Comparison of ENCODE assay signal across 8 cellular contexts in genomic region chr3:194769020-194769643, GRCh38.
DNase-seq lines count a peak whose midpoint lies in the region; TF ChIP-seq lines count a peak whose summit lies in the region.

No MANE protein-coding gene starts in this region.

- H3K79me2 ChIP-seq in DOHH2 (ENCODE audit: control insufficient read depth, low read length): no peaks in the 10 kb centered on the region
- H3K79me2 ChIP-seq in GM23248 (ENCODE audit: insufficient read depth): no peaks in the 10 kb centered on the region

- H3F3A ChIP-seq in DOHH2 (ENCODE audit: control insufficient read depth, insufficient read depth) (no peaks in the 10 kb centered on the region), GM23248 (ENCODE audit: insufficient read depth) (peaks cover 4% of the 10 kb centered on the region; the same call in 1 of the 2 replicates)

- H3K4me1 ChIP-seq in DOHH2 (ENCODE audit: control insufficient read depth, low read length) (peaks cover 16% of the 10 kb centered on the region), GM23248 (ENCODE audit: insufficient read depth) (peaks cover 21% of the 10 kb centered on the region), neuron (ENCODE audit: insufficient read depth, low read length) (peaks cover 6% of the 10 kb centered on the region)

- H3K9me2 ChIP-seq in DOHH2 (replicated peaks; ENCODE audit: control insufficient read depth, low read length): no peaks in the 10 kb centered on the region
- no peaks in the 10 kb centered on the region for H3K9me2 ChIP-seq in GM23248 (ENCODE audit: insufficient read depth)

- H4K20me1 ChIP-seq in DOHH2 (ENCODE audit: control insufficient read depth, insufficient read depth, low read depth, low read length) (no peaks in the 10 kb centered on the region), GM23248 (ENCODE audit: insufficient read depth) (no peaks in the 10 kb centered on the region)

- H3K4me3 ChIP-seq in DOHH2 (ENCODE audit: low read length) (peak overlapping the region; percentile 72), GM23248 (peak overlapping the region; percentile 64), neuron (ENCODE audit: low read length) (peak overlapping the region; percentile 41)

- peak overlapping the region; percentile 24; the same call in 1 of the 2 replicates for H3K9ac ChIP-seq in GM23248

- peaks cover 30% of the 10 kb centered on the region for H3K27me3 ChIP-seq in DOHH2 (ENCODE audit: control insufficient read depth, low read length)
- H3K27me3 ChIP-seq in GM23248 (replicated peaks; ENCODE audit: insufficient read depth): no peaks in the 10 kb centered on the region
- peaks cover 7% of the 10 kb centered on the region for H3K27me3 ChIP-seq in neuron (ENCODE audit: insufficient read depth, low read length)

- H2AFZ ChIP-seq in GM23248 (peak overlapping the region; percentile 83), neuron (ENCODE audit: low read depth, low read length) (peak overlapping the region; percentile 94)

- H3K36me3 ChIP-seq in DOHH2 (ENCODE audit: control insufficient read depth, low read length) (no peaks in the 10 kb centered on the region), GM23248 (ENCODE audit: low read depth) (no peaks in the 10 kb centered on the region), neuron (ENCODE audit: insufficient read depth, low read length) (no peaks in the 10 kb centered on the region)

- H3K27ac ChIP-seq in DOHH2 (ENCODE audit: low read depth, low read length) (peak overlapping the region; percentile 33), GM23248 (no peak overlapping the region)

- peak; percentile 83 for TF ChIP-seq POLR2A in Raji (IDR thresholded peaks at IDR 0.05; ENCODE audit: insufficient read depth, low read depth, low read length)

- 6 to 8% methylated on average over 16 of the region's 16 CpGs for WGBS in GM23248 (ENCODE audit: low coverage in 1 of 2, low lambda C conversion rate in 2 of 2, missing lambda C conversion rate in 2 of 2), 2 experiments

- in situ Hi-C loops in GM23248 (cut with MboI): no loop called here

- H3K4me2 ChIP-seq in DOHH2 (ENCODE audit: low read length) (peak overlapping the region; percentile 90), GM23248 (ENCODE audit: unreplicated experiment) (peak overlapping the region; percentile 84)

- H3K9me3 ChIP-seq in DOHH2 (ENCODE audit: control insufficient read depth, insufficient read depth, low read length) (no peaks in the 10 kb centered on the region), GM23248 (ENCODE audit: low read depth) (no peaks in the 10 kb centered on the region), neuron (ENCODE audit: low read length) (no peaks in the 10 kb centered on the region)

- DNase-seq in GM23248 (peak; percentile 92), LHCN-M2 (ENCODE audit: low read depth) (peak; percentile 88), activated gamma-delta T cell (lab: John Stamatoyannopoulos, UW) (peak; percentile 51), foreskin melanocyte (peak; percentile 93), stromal cell of bone marrow (ENCODE audit: low read depth) (peak; percentile 83)

- no peak for TF ChIP-seq CTCF in DOHH2 (IDR thresholded peaks at IDR 0.05; ENCODE audit: low read depth, low read length, poor library complexity, severe bottlenecking)
